ENCODE assay signal across 2 cellular contexts in the genomic region with DNA sequence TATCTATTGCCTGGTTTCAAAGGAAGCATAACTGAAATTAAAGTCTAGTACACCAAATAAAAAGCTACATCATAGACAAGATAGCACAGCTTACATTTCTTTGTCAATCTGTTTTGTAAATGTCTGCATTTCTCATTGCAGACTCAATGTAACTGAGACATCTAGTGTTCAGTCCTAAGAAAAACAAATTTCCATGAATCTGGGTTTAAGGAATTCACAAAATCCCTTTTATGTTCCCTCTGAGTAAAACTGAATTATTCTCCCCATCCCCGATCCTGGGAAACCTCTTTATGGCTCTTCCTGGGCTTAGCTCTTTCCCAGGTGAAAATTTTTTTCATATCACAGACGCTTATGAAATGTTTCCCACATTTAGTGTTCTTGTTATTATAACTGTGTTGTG.
TF ChIP-seq lines count a peak whose summit lies in the region.

No MANE protein-coding gene starts in this region.

TF ChIP-seq in Ishikawa, 13 proteins besides CTCF, POLR2A, EP300 and RAD21 (continued from another document):
- TF ChIP-seq, protein P1, sequence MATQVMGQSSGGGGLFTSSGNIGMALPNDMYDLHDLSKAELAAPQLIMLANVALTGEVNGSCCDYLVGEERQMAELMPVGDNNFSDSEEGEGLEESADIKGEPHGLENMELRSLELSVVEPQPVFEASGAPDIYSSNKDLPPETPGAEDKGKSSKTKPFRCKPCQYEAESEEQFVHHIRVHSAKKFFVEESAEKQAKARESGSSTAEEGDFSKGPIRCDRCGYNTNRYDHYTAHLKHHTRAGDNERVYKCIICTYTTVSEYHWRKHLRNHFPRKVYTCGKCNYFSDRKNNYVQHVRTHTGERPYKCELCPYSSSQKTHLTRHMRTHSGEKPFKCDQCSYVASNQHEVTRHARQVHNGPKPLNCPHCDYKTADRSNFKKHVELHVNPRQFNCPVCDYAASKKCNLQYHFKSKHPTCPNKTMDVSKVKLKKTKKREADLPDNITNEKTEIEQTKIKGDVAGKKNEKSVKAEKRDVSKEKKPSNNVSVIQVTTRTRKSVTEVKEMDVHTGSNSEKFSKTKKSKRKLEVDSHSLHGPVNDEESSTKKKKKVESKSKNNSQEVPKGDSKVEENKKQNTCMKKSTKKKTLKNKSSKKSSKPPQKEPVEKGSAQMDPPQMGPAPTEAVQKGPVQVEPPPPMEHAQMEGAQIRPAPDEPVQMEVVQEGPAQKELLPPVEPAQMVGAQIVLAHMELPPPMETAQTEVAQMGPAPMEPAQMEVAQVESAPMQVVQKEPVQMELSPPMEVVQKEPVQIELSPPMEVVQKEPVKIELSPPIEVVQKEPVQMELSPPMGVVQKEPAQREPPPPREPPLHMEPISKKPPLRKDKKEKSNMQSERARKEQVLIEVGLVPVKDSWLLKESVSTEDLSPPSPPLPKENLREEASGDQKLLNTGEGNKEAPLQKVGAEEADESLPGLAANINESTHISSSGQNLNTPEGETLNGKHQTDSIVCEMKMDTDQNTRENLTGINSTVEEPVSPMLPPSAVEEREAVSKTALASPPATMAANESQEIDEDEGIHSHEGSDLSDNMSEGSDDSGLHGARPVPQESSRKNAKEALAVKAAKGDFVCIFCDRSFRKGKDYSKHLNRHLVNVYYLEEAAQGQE (IDR thresholded peaks at IDR 0.05; ENCODE audit: low read depth): no peak
- TF ChIP-seq CEBPB (IDR thresholded peaks at IDR 0.05) (no peak), TEAD4 (IDR thresholded peaks at IDR 0.05) (no peak), YY1 (IDR thresholded peaks at IDR 0.05; ENCODE audit: low read depth) (no peak)

TF ChIP-seq in liver, 16 proteins besides CTCF, POLR2A, EP300 and RAD21 (continued from another document):
- TF ChIP-seq, protein P1 (IDR thresholded peaks at IDR 0.05): no peak
- TF ChIP-seq YY1 (IDR thresholded peaks at IDR 0.05) (no peak), FOXA1 (IDR thresholded peaks at IDR 0.05) (no peak), NR2F2 (IDR thresholded peaks at IDR 0.05) (no peak), EGR1 (IDR thresholded peaks at IDR 0.05; ENCODE audit: low read depth in 2 of 2) (no peak), TAF1 (conservative IDR thresholded peaks at IDR 0.05) (no peak), GABPA (IDR thresholded peaks at IDR 0.05 in 1 of 2, conservative IDR thresholded peaks at IDR 0.05 in 1 of 2) (no peak), JUND (IDR thresholded peaks at IDR 0.05) (no peak), HNF4A (conservative IDR thresholded peaks at IDR 0.05) (no peak), RXRA (IDR thresholded peaks at IDR 0.05) (no peak), HNF4G (IDR thresholded peaks at IDR 0.05) (no peak)
- TF ChIP-seq, protein P2, sequence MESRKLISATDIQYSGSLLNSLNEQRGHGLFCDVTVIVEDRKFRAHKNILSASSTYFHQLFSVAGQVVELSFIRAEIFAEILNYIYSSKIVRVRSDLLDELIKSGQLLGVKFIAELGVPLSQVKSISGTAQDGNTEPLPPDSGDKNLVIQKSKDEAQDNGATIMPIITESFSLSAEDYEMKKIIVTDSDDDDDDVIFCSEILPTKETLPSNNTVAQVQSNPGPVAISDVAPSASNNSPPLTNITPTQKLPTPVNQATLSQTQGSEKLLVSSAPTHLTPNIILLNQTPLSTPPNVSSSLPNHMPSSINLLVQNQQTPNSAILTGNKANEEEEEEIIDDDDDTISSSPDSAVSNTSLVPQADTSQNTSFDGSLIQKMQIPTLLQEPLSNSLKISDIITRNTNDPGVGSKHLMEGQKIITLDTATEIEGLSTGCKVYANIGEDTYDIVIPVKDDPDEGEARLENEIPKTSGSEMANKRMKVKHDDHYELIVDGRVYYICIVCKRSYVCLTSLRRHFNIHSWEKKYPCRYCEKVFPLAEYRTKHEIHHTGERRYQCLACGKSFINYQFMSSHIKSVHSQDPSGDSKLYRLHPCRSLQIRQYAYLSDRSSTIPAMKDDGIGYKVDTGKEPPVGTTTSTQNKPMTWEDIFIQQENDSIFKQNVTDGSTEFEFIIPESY (IDR thresholded peaks at IDR 0.05): no peak
- TF ChIP-seq, protein P3, sequence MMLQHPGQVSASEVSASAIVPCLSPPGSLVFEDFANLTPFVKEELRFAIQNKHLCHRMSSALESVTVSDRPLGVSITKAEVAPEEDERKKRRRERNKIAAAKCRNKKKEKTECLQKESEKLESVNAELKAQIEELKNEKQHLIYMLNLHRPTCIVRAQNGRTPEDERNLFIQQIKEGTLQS (IDR thresholded peaks at IDR 0.05): no peak
